ENCODE assay signal across 20 cellular contexts in genomic region chr13:34265016-34265692, GRCh38.
"Had no signal": no experiment of that assay in that cellular context is flagged by ENCODE, and none has a peak within 500 bp of the region (broad histone marks: within the 10 kb centered on the region; RNA-seq: fewer than 3 reads in every experiment).

No MANE protein-coding gene starts in this region.

- H3K27ac ChIP-seq: body of pancreas, colonic mucosa, ovary, psoas muscle, transverse colon, uterus had no signal

- H3K9me3 ChIP-seq: body of pancreas, colonic mucosa, ovary, psoas muscle, transverse colon, uterus had no signal

- DNase-seq: activated B cell treated with CpG ODN at 0.5 μM for 24 hours; activated CD4-positive, alpha-beta T cell treated with anti-CD3 and anti-CD28 coated beads for 48 hours; activated CD8-positive, alpha-beta T cell treated with anti-CD3 and anti-CD28 coated beads, Interleukin-2, amount 10 ng/mL, durations not matched to agents 7 days and 5 days; activated naive CD4-positive, alpha-beta T cell treated with anti-CD3 and anti-CD28 coated beads for 36 hours; activated T-cell treated with anti-CD3 and anti-CD28 coated beads, Interleukin-2, amount 50 U/mL, for 4 hours; body of pancreas; caudate nucleus; colonic mucosa; immature natural killer cell; natural killer cell; ovary; psoas muscle; right cardiac atrium; small intestine; stimulated activated CD4-positive, alpha-beta T cell treated with anti-CD3 and anti-CD28 coated beads, Interleukin-15, amount 100 ng/mL, for 24 hours; stimulated activated CD4-positive, alpha-beta T cell treated with anti-CD3 and anti-CD28 coated beads, Interleukin-2, amount 100 ng/mL, for 48 hours; T-helper 9 cell; transverse colon; uterus had no signal

- H3K4me3 ChIP-seq: body of pancreas, colonic mucosa, ovary, psoas muscle, transverse colon, uterus had no signal

- H3K36me3 ChIP-seq: colonic mucosa, ovary, transverse colon, uterus had no signal

- ATAC-seq: activated CD8-positive, alpha-beta T cell treated with anti-CD3 and anti-CD28 coated beads, Interleukin-2, amount 10 ng/mL, durations not matched to agents 7 days and 5 days; activated T-cell treated with anti-CD3 and anti-CD28 coated beads, Interleukin-2, amount 50 U/mL, for 4 hours; body of pancreas; esophagus mucosa; natural killer cell; psoas muscle; right cardiac atrium had no signal

- H3K27me3 ChIP-seq: body of pancreas, colonic mucosa, ovary, transverse colon, uterus had no signal

- H3K4me1 ChIP-seq: body of pancreas, colonic mucosa, psoas muscle, transverse colon, uterus had no signal
